In the genomic region with DNA sequence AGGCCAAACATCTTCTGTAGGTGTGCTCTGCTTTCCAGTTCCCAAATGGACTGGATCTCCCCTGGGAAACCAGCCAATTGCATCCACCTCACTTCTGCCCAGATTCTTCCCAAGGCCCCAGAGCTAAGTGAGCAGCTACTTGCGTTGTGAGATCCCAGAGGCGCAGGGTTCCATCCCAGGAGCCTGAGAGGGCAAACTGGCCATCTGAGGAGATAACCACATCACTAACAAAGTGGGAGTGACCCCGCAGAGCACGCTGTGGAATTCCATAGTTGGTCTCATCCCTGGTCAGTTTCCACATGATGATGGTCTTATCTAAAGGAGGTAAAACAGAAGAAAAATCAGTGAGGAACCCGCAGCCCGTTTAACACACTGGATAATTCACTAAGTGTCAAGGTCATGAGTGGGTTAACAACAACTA, we compare ENCODE assay signal across 8 cellular contexts. TPM values are rescaled to one million over a fixed set of nuclear protein-coding genes. Genes with fewer than 3 reads are reported as not detected.
A peak's percentile ranks its signal among the peaks of the same experiment; 100 is the strongest.
DNase-seq lines count a peak whose midpoint lies in the region; ATAC-seq and FAIRE-seq lines count a peak whose summit lies in the region.

No MANE protein-coding gene starts in this region.

- H3K27ac Mint-ChIP-seq in dendritic cell treated with granulocyte-macrophage colony-stimulating factor and Interleukin-4, amounts not matched to agents 40 ng/mL and 50 ng/mL, for 4 days = peak overlapping the region; percentile 100
- peak overlapping the region; percentile 94 to 99 (median 98) for H3K27ac Mint-ChIP-seq in naive thymus-derived CD8-positive, alpha-beta T cell

- H3K27me3 ChIP-seq in BLaER1 treated with 17β-estradiol and CSF1 and Interleukin-3, amounts not matched to agents 10 nM and 100 nM = no peaks in the 10 kb centered on the region
- no peaks in the 10 kb centered on the region for H3K27me3 ChIP-seq in MG63

- H3K36me3 Mint-ChIP-seq in dendritic cell treated with granulocyte-macrophage colony-stimulating factor and Interleukin-4, amounts not matched to agents 40 ng/mL and 50 ng/mL, for 4 days (ENCODE audit: low read depth) = peaks cover 84% of the 10 kb centered on the region
- peaks cover 10 to 63% (median 20%) of the 10 kb centered on the region in 3 donors for H3K36me3 Mint-ChIP-seq in naive thymus-derived CD8-positive, alpha-beta T cell

- peaks cover 52 to 70% (median 62%) of the 10 kb centered on the region in 10 experiments for H3K4me1 ChIP-seq in BLaER1 treated with 17β-estradiol and CSF1 and Interleukin-3, amounts not matched to agents 10 nM and 100 nM

- H3K4me3 ChIP-seq in BLaER1 treated with 17β-estradiol and CSF1 and Interleukin-3, amounts not matched to agents 10 nM and 100 nM = peak overlapping the region; percentile 72 to 98 (median 90)
- H3K4me3 ChIP-seq in MG63 = peak overlapping the region; percentile 69

- no peaks in the 10 kb centered on the region for H3K27me3 Mint-ChIP-seq in dendritic cell treated with granulocyte-macrophage colony-stimulating factor and Interleukin-4, amounts not matched to agents 40 ng/mL and 50 ng/mL, for 4 days
- H3K27me3 Mint-ChIP-seq in naive thymus-derived CD8-positive, alpha-beta T cell = no peaks in the 10 kb centered on the region

- POLR2A ChIA-PET in naive thymus-derived CD8-positive, alpha-beta T cell (lab: Charles Lee) = interaction anchor here (1.2 to 15.4 kb wide), 5 partner anchors 11 to 380 kb away, joined by 3 to 284 read pairs (median 87); a partner anchor contains a TSS

- H4K20me1 ChIP-seq in BLaER1 treated with 17β-estradiol and CSF1 and Interleukin-3, amounts not matched to agents 10 nM and 100 nM = peaks cover 60 to 68% (median 63%) of the 10 kb centered on the region in 11 experiments

- H3K36me3 ChIP-seq in BLaER1 treated with 17β-estradiol and CSF1 and Interleukin-3, amounts not matched to agents 10 nM and 100 nM = peaks cover 58 to 63% (median 62%) of the 10 kb centered on the region in 11 experiments
- H3K36me3 ChIP-seq in MG63 = peaks cover 70% of the 10 kb centered on the region

- H3K27ac ChIP-seq in BLaER1 treated with 17β-estradiol and CSF1 and Interleukin-3, amounts not matched to agents 10 nM and 100 nM = peak overlapping the region; percentile 17 to 99 (median 96); a peak in 21 of 22 replicates

- peak overlapping the region; percentile 94 to 100 (median 98) for H3K4me2 ChIP-seq in BLaER1 treated with 17β-estradiol and CSF1 and Interleukin-3, amounts not matched to agents 10 nM and 100 nM

- no peak for DNase-seq in MG63
- DNase-seq in naive thymus-derived CD8-positive, alpha-beta T cell = no peak
- DNase-seq in RCC 7860 (ENCODE audit: low spot score) = no peak
- DNase-seq in NCI-H146 (lab: John Stamatoyannopoulos, UW) = no peak

- H3K4me3 Mint-ChIP-seq in dendritic cell treated with granulocyte-macrophage colony-stimulating factor and Interleukin-4, amounts not matched to agents 40 ng/mL and 50 ng/mL, for 4 days = peak overlapping the region; percentile 92
- peak overlapping the region; percentile 96 to 100 (median 99) for H3K4me3 Mint-ChIP-seq in naive thymus-derived CD8-positive, alpha-beta T cell

- H3K9me3 Mint-ChIP-seq in dendritic cell treated with granulocyte-macrophage colony-stimulating factor and Interleukin-4, amounts not matched to agents 40 ng/mL and 50 ng/mL, for 4 days = no peaks in the 10 kb centered on the region
- no peaks in the 10 kb centered on the region for H3K9me3 Mint-ChIP-seq in naive thymus-derived CD8-positive, alpha-beta T cell

- intact Hi-C loops in dendritic cell treated with granulocyte-macrophage colony-stimulating factor and Interleukin-4, amounts not matched to agents 40 ng/mL and 50 ng/mL, for 4 days (cut with micrococcal nuclease) = loop anchor here (5.0 to 10.0 kb wide), 2 partner anchors 380 to 437 kb away; a partner anchor contains a TSS

- H3K9me3 ChIP-seq in BLaER1 treated with 17β-estradiol and CSF1 and Interleukin-3, amounts not matched to agents 10 nM and 100 nM (replicated peaks in 1 of 11) = no peaks in the 10 kb centered on the region
- no peaks in the 10 kb centered on the region for H3K9me3 ChIP-seq in MG63

- H3K9ac ChIP-seq in BLaER1 treated with 17β-estradiol and CSF1 and Interleukin-3, amounts not matched to agents 10 nM and 100 nM = peak overlapping the region; percentile 90 to 99 (median 97)

- FAIRE-seq in RCC 7860 (lab: Jason Lieb, UNC) = no peak

- no peak for ATAC-seq in naive thymus-derived CD8-positive, alpha-beta T cell
- ATAC-seq in GM19035 (IDR thresholded peaks at IDR 0.05; ENCODE audit: unreplicated experiment) (no peak), GM21526 (IDR thresholded peaks at IDR 0.05; ENCODE audit: low FRiP score, unreplicated experiment) (no peak)

- peaks cover 49% of the 10 kb centered on the region for H3K4me1 Mint-ChIP-seq in dendritic cell treated with granulocyte-macrophage colony-stimulating factor and Interleukin-4, amounts not matched to agents 40 ng/mL and 50 ng/mL, for 4 days (ENCODE audit: low read depth)
- H3K4me1 Mint-ChIP-seq in naive thymus-derived CD8-positive, alpha-beta T cell = peaks cover 30 to 72% (median 69%) of the 10 kb centered on the region in 4 donors

RNA-seq across cellular contexts. Expression of a gene that starts 1.7 kb away (rescaled TPM):
- total RNA-seq in MG63 (2014; rRNA removed; shearing (Covaris generic); ENCODE audit: low replicate concordance) = 8,781 and 10,327 TPM in 2 replicates
- total RNA-seq in naive thymus-derived CD8-positive, alpha-beta T cell = 1,000 to 10,000 TPM; 2,236 to 2,371 TPM
- polyA plus RNA-seq in naive thymus-derived CD8-positive, alpha-beta T cell = 1,000 to 10,000 TPM; 2,449 to 2,566 (median 2,565) TPM

RNA-seq across cellular contexts. Expression of a gene that starts 18.9 kb away (rescaled TPM):
- total RNA-seq in MG63 (2014; rRNA removed; shearing (Covaris generic); ENCODE audit: low replicate concordance) = 3.9 and 5.8 TPM in 2 replicates
- total RNA-seq in naive thymus-derived CD8-positive, alpha-beta T cell = 10 to 100 TPM; 62.7 to 64.2 TPM
- 10 to 100 TPM; 23.6 to 36.3 (median 32.8) TPM for polyA plus RNA-seq in naive thymus-derived CD8-positive, alpha-beta T cell

RNA-seq across cellular contexts. Expression of a gene that starts 19.0 kb away (rescaled TPM):
- 31.9 and 43.0 TPM in 2 replicates for total RNA-seq in MG63 (2014; rRNA removed; shearing (Covaris generic); ENCODE audit: low replicate concordance)
- 10 to 100 TPM; 33.3 to 40.7 TPM for total RNA-seq in naive thymus-derived CD8-positive, alpha-beta T cell
- 1 to 10 TPM; 1.1 to 2.6 (median 1.6) TPM for polyA plus RNA-seq in naive thymus-derived CD8-positive, alpha-beta T cell

RNA-seq across cellular contexts. Expression of a gene that starts 37.0 kb away (rescaled TPM):
- 15.6 and 22.6 TPM in 2 replicates for total RNA-seq in MG63 (2014; rRNA removed; shearing (Covaris generic); ENCODE audit: low replicate concordance)
- total RNA-seq in naive thymus-derived CD8-positive, alpha-beta T cell = 1 to 10 TPM; 3.7 to 4.2 TPM
- polyA plus RNA-seq in naive thymus-derived CD8-positive, alpha-beta T cell = under 1 TPM in 1 of 3 donors, not detected in 2; 0.40 TPM
